Comparison of ENCODE assay signal across 23 cellular contexts in the genomic region with DNA sequence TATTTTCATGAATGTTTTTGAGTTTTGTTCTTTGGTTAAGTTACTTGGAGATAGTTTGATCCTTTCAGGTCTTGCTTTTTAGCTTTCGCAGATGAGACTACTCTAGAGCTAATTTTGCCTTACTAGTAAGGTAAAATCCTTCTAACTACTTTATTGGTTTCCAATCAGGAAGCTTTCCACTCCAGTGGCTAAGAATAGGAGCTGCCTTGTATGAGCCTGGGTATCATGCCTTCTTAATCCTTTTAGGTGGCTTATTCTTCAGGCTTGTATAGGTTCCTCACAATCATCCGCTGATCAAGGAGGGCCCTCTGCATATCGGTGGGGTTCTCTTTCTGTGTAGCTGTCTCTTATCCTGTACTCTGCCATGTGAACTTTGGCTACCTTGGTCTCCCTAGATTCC.
"Had no signal": no experiment of that assay in that cellular context is flagged by ENCODE, and none has a peak within 500 bp of the region (broad histone marks: within the 10 kb centered on the region; RNA-seq: fewer than 3 reads in every experiment).

No MANE protein-coding gene starts in this region.

- H3K4me1 ChIP-seq: esophagus muscularis mucosa, gastrocnemius medialis, left lung, lower lobe of right lung had no signal

- H3K4me3 ChIP-seq: coronary artery, dorsolateral prefrontal cortex, esophagus muscularis mucosa, gastrocnemius medialis, heart right ventricle, left lung, lower lobe of right lung, mucosa of descending colon had no signal

- DNase-seq: dermis blood vessel endothelial cell; dorsolateral prefrontal cortex; effector CD4-positive, alpha-beta T cell; effector memory CD4-positive, alpha-beta T cell; foreskin keratinocyte; gastrocnemius medialis; glutamatergic neuron; head of caudate nucleus; heart right ventricle; hippocampal formation; left cardiac atrium; left lung; left ventricle myocardium superior; lower lobe of right lung; mesenchymal stem cell; mucosa of descending colon had no signal

- H3K27me3 ChIP-seq: dorsolateral prefrontal cortex, esophagus muscularis mucosa, foreskin keratinocyte, gastrocnemius medialis, heart right ventricle, left lung had no signal

- FAIRE-seq: colon, endothelial cell of umbilical vein, islet of Langerhans, keratinocyte had no signal

- H3K27ac Mint-ChIP-seq: mesothelial cell of epicardium had no signal

- H3K27ac ChIP-seq: coronary artery, dorsolateral prefrontal cortex, esophagus muscularis mucosa, foreskin keratinocyte, gastrocnemius medialis, heart right ventricle, left lung, lower lobe of right lung had no signal

- H3K9me3 ChIP-seq: esophagus muscularis mucosa, gastrocnemius medialis, left lung, lower lobe of right lung, mucosa of descending colon had no signal

- H3K36me3 ChIP-seq: gastrocnemius medialis had no signal

- H3K4me3 Mint-ChIP-seq: mesothelial cell of epicardium had no signal

- ATAC-seq: foreskin keratinocyte, gastrocnemius medialis, heart right ventricle, left cardiac atrium, left lung, left ventricle myocardium superior, lower lobe of right lung, mucosa of descending colon had no signal
